Comparison of ENCODE assay signal across 27 cellular contexts in the genomic region with DNA sequence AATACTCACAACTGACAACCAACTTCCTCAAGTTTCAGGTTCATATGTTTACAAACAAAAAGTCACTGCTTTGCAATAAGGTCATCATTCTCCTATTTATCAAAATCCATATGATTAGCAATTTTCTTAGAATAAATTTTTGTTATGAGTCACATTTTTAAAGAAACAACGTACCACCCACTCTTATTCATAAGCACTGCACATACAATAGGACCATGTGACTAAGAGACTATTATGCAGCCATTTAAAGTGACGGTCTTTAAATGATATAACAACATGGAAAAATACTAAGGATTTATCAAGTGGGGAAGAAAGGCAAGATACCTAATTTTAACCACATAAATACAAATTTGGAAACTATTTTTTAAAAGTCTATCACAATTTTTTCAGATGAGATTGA. TPM values are rescaled to one million over a fixed set of nuclear protein-coding genes. Genes with fewer than 3 reads are reported as not detected.
A peak's percentile ranks its signal among the peaks of the same experiment; 100 is the strongest.
DNase-seq lines count a peak whose midpoint lies in the region; ATAC-seq, FAIRE-seq and TF ChIP-seq lines count a peak whose summit lies in the region.
"Had no signal": no experiment of that assay in that cellular context is flagged by ENCODE, and none has a peak within 500 bp of the region (broad histone marks: within the 10 kb centered on the region; RNA-seq: fewer than 3 reads in every experiment).

No MANE protein-coding gene starts in this region.

- dilution Hi-C loops in endothelial cell of umbilical vein (cut with MboI; ENCODE audit: extremely low pct_ligation_motif_present, low sequenced_read_pairs), result no loop called here

- no TSS peak for BruUV-seq in endothelial cell of umbilical vein (replicated peaks; lab: Mats Ljungman, UMichigan)

- no peak overlapping the region for H3K27ac ChIP-seq in endothelial cell of umbilical vein (ENCODE audit: insufficient read depth, low read depth, low read length)
- H3K27ac ChIP-seq: lower lobe of right lung, SJCRH30 had no signal

- no peaks in the 10 kb centered on the region for H3K4me1 ChIP-seq in endothelial cell of umbilical vein (ENCODE audit: control insufficient read depth, extremely low read depth, insufficient read depth, low read length)
- H3K4me1 ChIP-seq: SJCRH30 had no signal

- H3K9me3 Mint-ChIP-seq in activated T-cell treated with anti-CD3 and anti-CD28 coated beads, Interleukin-2, amount 50 U/mL, for 72 hours, result no peaks in the 10 kb centered on the region
- H3K9me3 Mint-ChIP-seq: nephron, type B pancreatic cell had no signal

- DNase-seq in activated T-cell treated with anti-CD3 and anti-CD28 coated beads, Interleukin-2, amount 50 U/mL, for 72 hours, result no peak
- no peak for DNase-seq in activated T-cell treated with anti-CD3 and anti-CD28 coated beads for 4 hours
- DNase-seq in RKO (ENCODE audit: low spot score), result peak; percentile 18
- DNase-seq in endothelial cell of umbilical vein (ENCODE audit: low read depth, low spot score), result no peak
- DNase-seq in T-helper 9 cell, result no peak
- no peak for DNase-seq in stimulated activated naive CD4-positive, alpha-beta T cell treated with Interleukin-2 at 50 U/mL for 16 hours (lab: John Stamatoyannopoulos, UW)
- DNase-seq in stimulated activated CD4-positive, alpha-beta T cell treated with anti-CD3 and anti-CD28 coated beads, Interleukin-2, amount 100 ng/mL, for 48 hours, result no peak
- DNase-seq: activated CD4-positive, alpha-beta T cell treated with anti-CD3 and anti-CD28 coated beads for 48 hours; activated gamma-delta T cell treated with Interleukin-2 at 50 U/mL for 16 hours; amniotic stem cell; C1 segment of cervical spinal cord; effector CD4-positive, alpha-beta T cell; GOT3; head of caudate nucleus; Karpas-422; kidney glomerular epithelial cell; lower lobe of right lung; NCI-H1436; NCI-H2081 treated with DMSO at 0.1 percent for 48 hours; NCI-H345; SJCRH30; small intestine; stimulated activated CD8-positive, alpha-beta memory T cell treated with anti-CD3 and anti-CD28 coated beads, Interleukin-4, amount 100 ng/mL, for 48 hours had no signal

- H3K36me3 Mint-ChIP-seq in activated T-cell treated with anti-CD3 and anti-CD28 coated beads, Interleukin-2, amount 50 U/mL, for 72 hours (ENCODE audit: insufficient read depth in 2 of 2), result peaks cover 4 to 12% of the 10 kb centered on the region in 2 donors

- intact Hi-C loops in endothelial cell of umbilical vein (cut with micrococcal nuclease), result no loop called here

- H2AFZ ChIP-seq in endothelial cell of umbilical vein (ENCODE audit: low read depth, low read length), result no peak overlapping the region

- peaks cover 44% of the 10 kb centered on the region for H3K79me2 ChIP-seq in endothelial cell of umbilical vein (ENCODE audit: control insufficient read depth, insufficient read depth, low read length)

- ATAC-seq in activated T-cell treated with anti-CD3 and anti-CD28 coated beads, Interleukin-2, amount 50 U/mL, for 72 hours (replicated peaks in 1 of 2), result no peak
- ATAC-seq: HepG2, lower lobe of right lung had no signal

- CTCF ChIA-PET in endothelial cell of umbilical vein (lab: Charles Lee), result interaction anchor here (0.9 kb wide), 1 partner anchor 9 kb away, joined by 3 read pairs; no protein-coding TSS in a partner anchor

- no peak for TF ChIP-seq POLR2A in endothelial cell of umbilical vein (IDR thresholded peaks at IDR 0.05; ENCODE audit: low read depth, low read length)

- peak overlapping the region; percentile 97 for H3K27ac Mint-ChIP-seq in activated T-cell treated with anti-CD3 and anti-CD28 coated beads, Interleukin-2, amount 50 U/mL, for 72 hours

- H3K9me3 ChIP-seq in endothelial cell of umbilical vein (replicated peaks; ENCODE audit: control insufficient read depth, insufficient read depth, low read length), result no peaks in the 10 kb centered on the region
- H3K9me3 ChIP-seq: lower lobe of right lung, SJCRH30 had no signal

- H3K4me3 ChIP-seq in endothelial cell of umbilical vein (replicated peaks in 1 of 3; ENCODE audit: insufficient read depth in 1 of 3, low read depth in 1 of 3, low read length in 3 of 3), result no peak overlapping the region
- H3K4me3 ChIP-seq: lower lobe of right lung, SJCRH30 had no signal

- H3K27me3 ChIP-seq in endothelial cell of umbilical vein (ENCODE audit: control insufficient read depth in 2 of 2, insufficient read depth in 2 of 2, low read length in 2 of 2), result no peaks in the 10 kb centered on the region
- H3K27me3 ChIP-seq: SJCRH30 had no signal

- H3K36me3 ChIP-seq in endothelial cell of umbilical vein (ENCODE audit: control insufficient read depth in 2 of 2, extremely low read depth in 1 of 2, insufficient read depth in 2 of 2, low read length in 2 of 2), result peaks cover 2 to 6% of the 10 kb centered on the region in 2 experiments

- no peaks in the 10 kb centered on the region for H4K20me1 ChIP-seq in endothelial cell of umbilical vein (replicated peaks; ENCODE audit: control insufficient read depth, extremely low read depth, insufficient read depth, low read length)

- no peak overlapping the region for H3K4me2 ChIP-seq in endothelial cell of umbilical vein (ENCODE audit: insufficient read depth, low read length)

- TF ChIP-seq CTCF in endothelial cell of umbilical vein (IDR thresholded peaks at IDR 0.05; ENCODE audit: extremely low read depth in 1 of 2, insufficient read depth in 1 of 2, low read depth in 1 of 2, low read length in 2 of 2), result no peak

- FAIRE-seq in endothelial cell of umbilical vein (lab: Jason Lieb, UNC), result no peak
- FAIRE-seq: GM12891, HepG2 had no signal

- no peaks in the 10 kb centered on the region for H3K9me1 ChIP-seq in endothelial cell of umbilical vein (replicated peaks; ENCODE audit: control insufficient read depth, extremely low read depth, insufficient read depth, low read length)

- H3K9ac ChIP-seq in endothelial cell of umbilical vein (replicated peaks; ENCODE audit: extremely low read depth, insufficient read depth, low read length), result no peak overlapping the region

- POLR2A ChIA-PET in endothelial cell of umbilical vein (lab: Charles Lee), result no interaction called here

- H3K4me3 Mint-ChIP-seq in activated T-cell treated with anti-CD3 and anti-CD28 coated beads, Interleukin-2, amount 50 U/mL, for 72 hours, result peak overlapping the region in 1 of 2 donors; percentile 77
- H3K4me3 Mint-ChIP-seq: nephron, type B pancreatic cell had no signal

- H3K4me1 Mint-ChIP-seq in activated T-cell treated with anti-CD3 and anti-CD28 coated beads, Interleukin-2, amount 50 U/mL, for 72 hours (ENCODE audit: low read depth), result peaks cover 76% of the 10 kb centered on the region
- H3K4me1 Mint-ChIP-seq: nephron had no signal

- H3K27me3 Mint-ChIP-seq in activated T-cell treated with anti-CD3 and anti-CD28 coated beads, Interleukin-2, amount 50 U/mL, for 72 hours (ENCODE audit: low read depth), result no peaks in the 10 kb centered on the region
- H3K27me3 Mint-ChIP-seq: type B pancreatic cell had no signal

TF ChIP-seq in endothelial cell of umbilical vein, 7 proteins besides CTCF, POLR2A, EP300 and RAD21:
- peak; percentile 23 for TF ChIP-seq FOS (IDR thresholded peaks at IDR 0.05; ENCODE audit: borderline replicate concordance, insufficient read depth, low read length)
- no peak for TF ChIP-seq POLR2AphosphoS5 (IDR thresholded peaks at IDR 0.05; ENCODE audit: insufficient read depth, low read depth, low read length)

RNA-seq across cellular contexts. Expression of a gene that starts 40.0 kb away (rescaled TPM):
- total RNA-seq in activated T-cell treated with anti-CD3 and anti-CD28 coated beads, Interleukin-2, amount 50 U/mL, for 72 hours, result 10 to 100 TPM; 92.0 to 92.9 TPM
- 26.3 and 35.0 TPM in 2 replicates for total RNA-seq in endothelial cell of umbilical vein
- 20.6 TPM in 2 replicates for polyA plus RNA-seq in endothelial cell of umbilical vein
- 22.4 and 25.0 TPM in 2 replicates for polyA plus RNA-seq in endothelial cell of umbilical vein (2011; cell fraction: cytosol; rRNA removed)
- 42.7 and 49.2 TPM in 2 replicates for polyA plus RNA-seq in endothelial cell of umbilical vein (2011; cell fraction: nucleus; rRNA removed)
- polyA plus RNA-seq in endothelial cell of umbilical vein (2012), result 19.1 and 26.8 TPM in 2 replicates
- 26.2 and 33.7 TPM in 2 replicates for polyA minus RNA-seq in endothelial cell of umbilical vein
- polyA minus RNA-seq in endothelial cell of umbilical vein (2011; cell fraction: cytosol; rRNA and poly(A)+ RNA removed), result 12.3 TPM
- polyA minus RNA-seq in endothelial cell of umbilical vein (2011; cell fraction: nucleus; rRNA and poly(A)+ RNA removed), result 41.6 and 51.2 TPM in 2 replicates
